Comparison of ENCODE assay signal across 12 cellular contexts in the genomic region with DNA sequence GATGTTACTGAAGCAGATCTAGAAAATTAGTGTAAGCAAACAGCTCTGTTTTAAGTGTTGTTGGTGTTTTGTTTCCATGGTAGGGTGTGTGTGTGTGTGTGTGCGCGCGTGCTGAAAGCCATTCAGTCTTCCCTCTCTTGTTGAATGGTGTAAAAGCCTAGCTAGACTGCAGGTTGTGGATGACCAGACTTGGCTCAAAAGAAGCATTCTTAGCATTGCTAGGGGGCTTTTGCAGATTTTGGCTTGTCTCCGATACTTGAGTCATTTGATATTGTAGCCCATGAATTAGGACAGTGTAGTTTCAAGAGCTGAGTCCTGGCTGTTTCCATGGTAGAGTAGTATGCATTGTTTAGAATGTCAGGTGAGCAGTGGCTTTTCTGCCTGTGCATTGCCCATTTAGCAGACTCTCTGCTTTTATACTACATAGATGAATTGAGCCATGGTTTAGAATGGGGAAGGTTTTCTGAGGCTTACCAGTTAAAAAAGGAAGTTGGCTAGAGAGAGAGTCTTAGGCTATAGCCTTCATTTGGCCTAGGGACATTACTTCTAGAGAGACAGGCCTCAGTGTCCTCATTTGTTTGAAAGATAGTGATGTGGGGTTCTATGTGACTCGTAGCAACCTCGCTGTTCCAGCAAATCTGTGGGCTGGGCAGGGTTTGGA.
DNase-seq lines count a peak whose midpoint lies in the region; ATAC-seq, FAIRE-seq and TF ChIP-seq lines count a peak whose summit lies in the region.
"Had no signal": no experiment of that assay in that cellular context is flagged by ENCODE, and none has a peak within 500 bp of the region (broad histone marks: within the 10 kb centered on the region; RNA-seq: fewer than 3 reads in every experiment).

No MANE protein-coding gene starts in this region.

- no peak for TF ChIP-seq EP300 in suprapubic skin (IDR thresholded peaks at IDR 0.05)

- in situ Hi-C loops in ACHN (cut with HindIII; ENCODE audit: low pct_ligation_motif_present, low pct_unique_long_range_greater_than_20kb, low sequenced_read_pairs) = no loop called here
- in situ Hi-C loops in SK-MEL-5 (cut with HindIII; ENCODE audit: low pct_unique_long_range_greater_than_20kb, low sequenced_read_pairs) = no loop called here

- H3K27ac ChIP-seq in suprapubic skin = no peak overlapping the region
- H3K27ac ChIP-seq: sigmoid colon had no signal

- no peak for TF ChIP-seq POLR2A in suprapubic skin (IDR thresholded peaks at IDR 0.05)

- no peak for FAIRE-seq in urothelium cell line (lab: Jason Lieb, UNC)

- ATAC-seq in HG02763 (IDR thresholded peaks at IDR 0.05; ENCODE audit: unreplicated experiment) (no peak), GM21526 (IDR thresholded peaks at IDR 0.05; ENCODE audit: low FRiP score, unreplicated experiment) (no peak)
- ATAC-seq: activated T-cell treated with anti-CD3 and anti-CD28 coated beads, Interleukin-2, amount 50 U/mL, for 72 hours; effector memory CD8-positive, alpha-beta T cell had no signal

- DNase-seq in ACHN = peak; percentile 29
- DNase-seq in GF-D8 (lab: John Stamatoyannopoulos, UW) = peak; percentile 8
- peak; percentile 96 for DNase-seq in SK-MEL-5 (ENCODE audit: low read depth, low spot score)
- peak; percentile 7 to 26 for DNase-seq in foreskin fibroblast
- no peak for DNase-seq in suprapubic skin (ENCODE audit: low spot score in 2 of 2)
- no peak for DNase-seq in urothelium cell line (ENCODE audit: low spot score)
- DNase-seq: activated T-cell treated with anti-CD3 and anti-CD28 coated beads, Interleukin-2, amount 50 U/mL, for 72 hours; Calu3; effector memory CD8-positive, alpha-beta T cell; sigmoid colon had no signal

- no peaks in the 10 kb centered on the region for H3K36me3 ChIP-seq in suprapubic skin
- H3K36me3 ChIP-seq: sigmoid colon had no signal

- H3K9me3 ChIP-seq in suprapubic skin = no peaks in the 10 kb centered on the region
- H3K9me3 ChIP-seq: sigmoid colon had no signal

- WGBS in suprapubic skin = 85% methylated on average over 6 of the region's 6 CpGs

- no peaks in the 10 kb centered on the region for H3K4me1 ChIP-seq in suprapubic skin

- TF ChIP-seq CTCF in foreskin fibroblast (IDR thresholded peaks at IDR 0.05; ENCODE audit: low read depth, low read length) = no peak
- TF ChIP-seq CTCF in suprapubic skin (IDR thresholded peaks at IDR 0.05) = no peak

- H3K4me3 ChIP-seq in foreskin fibroblast (ENCODE audit: low read depth in 1 of 2, low read length in 2 of 2) = no peak overlapping the region
- H3K4me3 ChIP-seq in suprapubic skin = no peak overlapping the region
- H3K4me3 ChIP-seq: sigmoid colon had no signal

- H3K27me3 ChIP-seq in suprapubic skin = no peaks in the 10 kb centered on the region
- H3K27me3 ChIP-seq: sigmoid colon had no signal

Comparison
In these comparisons a context has a peak if more than half of its experiments do, and no peak if none do; other contexts are left out.
1. DNase-seq: peak in ACHN (single experiment), GF-D8 (single experiment), SK-MEL-5 (single experiment) and foreskin fibroblast (2 of 2); none in suprapubic skin (0 of 2) and urothelium cell line (single experiment).